In the genomic region with DNA sequence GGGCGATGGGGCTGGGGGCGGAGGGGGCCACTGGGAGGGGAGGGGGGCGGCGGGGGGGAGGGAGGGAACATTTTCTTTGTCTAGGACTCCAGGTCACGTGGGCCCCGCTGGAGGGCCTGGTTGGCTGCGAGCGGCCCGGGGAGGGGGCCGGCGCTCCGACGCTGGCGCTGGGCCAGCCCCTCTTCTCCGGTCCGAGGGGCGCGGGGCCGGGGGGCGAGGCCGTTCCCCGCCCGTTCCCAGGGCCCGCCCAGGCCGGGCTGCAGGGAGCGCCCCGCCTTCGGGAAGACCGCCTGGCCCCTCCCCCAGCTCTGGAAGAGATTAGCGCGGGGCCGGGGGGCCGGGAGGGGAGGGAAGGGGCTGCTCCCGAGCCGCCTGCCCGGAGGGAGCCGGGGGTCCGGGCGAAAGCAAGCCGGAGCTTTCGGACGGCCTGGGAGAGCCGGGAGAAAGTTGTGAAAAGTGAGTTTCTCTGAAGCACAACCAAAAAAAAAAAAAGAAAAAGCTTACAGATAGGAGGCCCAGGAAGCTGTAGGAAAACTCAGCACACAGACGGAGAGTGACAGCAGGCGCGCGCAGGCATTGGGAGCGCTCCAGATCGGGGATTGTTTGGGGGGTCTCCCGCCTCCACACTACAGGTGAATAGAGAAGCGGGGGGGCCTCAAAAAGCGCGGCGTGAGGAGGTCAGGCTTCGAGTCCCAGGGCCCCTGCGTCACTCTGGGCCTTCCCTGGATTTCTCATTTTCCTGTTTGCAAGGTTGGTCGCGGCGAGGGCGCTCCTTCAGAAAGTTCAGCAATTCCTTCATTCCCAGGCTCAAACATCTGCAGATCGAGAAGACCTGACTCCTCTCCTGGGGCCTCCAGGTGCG, we compare ENCODE assay signal across 8 cellular contexts.
DNase-seq lines count a peak whose midpoint lies in the region; ATAC-seq and TF ChIP-seq lines count a peak whose summit lies in the region.

No MANE protein-coding gene starts in this region.

- ATAC-seq in GM18498 (IDR thresholded peaks at IDR 0.05; ENCODE audit: unreplicated experiment) (peak; percentile 49), HG03135 (IDR thresholded peaks at IDR 0.05; ENCODE audit: unreplicated experiment) (no peak)

- H3K27ac ChIP-seq in KOPT-K1 (ENCODE audit: low read depth, low read length, poor library complexity, severe bottlenecking) (peak overlapping the region; percentile 97), brain microvascular endothelial cell (peak overlapping the region; percentile 52)

- peak overlapping the region; percentile 58 for H3K4me3 ChIP-seq in brain microvascular endothelial cell (ENCODE audit: low read depth, low read length)

- no peak for TF ChIP-seq CTCF in brain microvascular endothelial cell (IDR thresholded peaks at IDR 0.05; ENCODE audit: low read depth, low read length, missing control alignments)

- no peaks in the 10 kb centered on the region for H3K9me3 ChIP-seq in KOPT-K1 (ENCODE audit: insufficient read depth, low read length, poor library complexity, severe bottlenecking)

- H3K36me3 ChIP-seq in KOPT-K1 (ENCODE audit: insufficient read depth, low read length), result peaks cover 48% of the 10 kb centered on the region
- H3K36me3 ChIP-seq in brain microvascular endothelial cell (replicated peaks), result no peaks in the 10 kb centered on the region

- DNase-seq in T follicular helper cell (ENCODE audit: low read depth) (peak; percentile 52), brain microvascular endothelial cell (peak; percentile 31), islet precursor cell (peak; percentile 96), GOT3 (lab: John Stamatoyannopoulos, UW) (no peak)
- peak; percentile 75 for DNase-seq in stimulated activated CD4-positive, alpha-beta T cell treated with anti-CD3 and anti-CD28 coated beads, Interleukin-15, amount 100 ng/mL, for 24 hours

- no peaks in the 10 kb centered on the region for H3K27me3 ChIP-seq in brain microvascular endothelial cell (replicated peaks)

- in situ Hi-C loops in brain microvascular endothelial cell (cut with HindIII; ENCODE audit: low pct_ligation_motif_present, low sequenced_read_pairs), result no loop called here
